ENCODE assay signal across 39 cellular contexts in the genomic region with DNA sequence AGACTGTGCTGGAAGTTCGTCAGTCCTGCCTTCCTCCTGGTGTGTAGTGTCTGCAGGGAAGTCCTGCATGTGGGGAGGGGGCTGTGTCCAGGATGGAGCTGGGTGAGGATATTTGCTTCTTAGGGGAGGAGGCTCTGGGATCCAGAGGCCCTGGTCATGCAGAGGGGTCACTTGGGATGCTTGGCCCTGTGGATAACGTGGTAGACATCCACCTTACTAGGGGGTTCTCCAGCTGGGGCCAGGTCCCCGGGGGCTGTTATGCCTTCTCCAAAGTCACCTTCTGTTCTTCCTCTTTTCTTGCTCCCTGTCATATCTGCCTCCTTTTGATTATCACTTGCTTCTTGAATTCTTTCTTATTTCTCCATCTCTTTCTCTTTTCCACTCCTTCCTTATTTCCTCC. TPM values are rescaled to one million over a fixed set of nuclear protein-coding genes. Genes with fewer than 3 reads are reported as not detected.
"Had no signal": no experiment of that assay in that cellular context is flagged by ENCODE, and none has a peak within 500 bp of the region (broad histone marks: within the 10 kb centered on the region; RNA-seq: fewer than 3 reads in every experiment).

No MANE protein-coding gene starts in this region.

- H3K27ac ChIP-seq: adrenal gland, ascending aorta, body of pancreas, brain microvascular endothelial cell, breast epithelium, cardiac muscle cell had no signal

- H3K36me3 Mint-ChIP-seq: activated naive CD4-positive, alpha-beta T cell treated with anti-CD3 and anti-CD28 coated beads, Interleukin-2, amount 10 ng/mL, durations not matched to agents 7 days and 5 days; activated naive CD4-positive, alpha-beta T cell treated with anti-CD3 and anti-CD28 coated beads, Interleukin-2, amount 50 U/mL, for 24 hours; activated naive CD8-positive, alpha-beta T cell; activated naive CD8-positive, alpha-beta T cell treated with anti-CD3 and anti-CD28 coated beads for 36 hours; activated naive CD8-positive, alpha-beta T cell treated with anti-CD3 and anti-CD28 coated beads, Interleukin-2, amount 10 ng/mL, durations not matched to agents 7 days and 5 days; brain had no signal

- H3K9me3 ChIP-seq: adrenal gland, ascending aorta, body of pancreas, breast epithelium had no signal

- H3K9me3 Mint-ChIP-seq: activated naive CD4-positive, alpha-beta T cell treated with anti-CD3 and anti-CD28 coated beads for 36 hours; activated naive CD4-positive, alpha-beta T cell treated with anti-CD3 and anti-CD28 coated beads, Interleukin-2, amount 10 ng/mL, durations not matched to agents 7 days and 5 days; activated naive CD4-positive, alpha-beta T cell treated with anti-CD3 and anti-CD28 coated beads, Interleukin-2, amount 50 U/mL, for 24 hours; activated naive CD8-positive, alpha-beta T cell treated with anti-CD3 and anti-CD28 coated beads for 36 hours; activated naive CD8-positive, alpha-beta T cell treated with anti-CD3 and anti-CD28 coated beads, Interleukin-2, amount 10 ng/mL, durations not matched to agents 7 days and 5 days; activated naive CD8-positive, alpha-beta T cell treated with anti-CD3 and anti-CD28 coated beads, Interleukin-2, amount 50 U/mL, for 24 hours; activated T-cell treated with anti-CD3 and anti-CD28 coated beads, Interleukin-2, amount 50 U/mL, for 24 hours; activated T-cell treated with anti-CD3 and anti-CD28 coated beads, Interleukin-2, amount 50 U/mL, for 4 hours; activated T-cell treated with anti-CD3 and anti-CD28 coated beads, Interleukin-2, amount 50 U/mL, for 72 hours; activated T-helper 1 cell treated with anti-CD3 and anti-CD28 coated beads, Interleukin-12 subunit alpha, Interleukin-12 subunit beta, Interleukin-2, Interleukin-4 antibody, amounts not matched to agents 30 ng/mL and 10 ng/mL and 1 ng/mL, durations not matched to agents 14 hours and 24 hours and 36 hours; activated T-helper 17 cell treated with anti-CD3 and anti-CD28 coated beads, Interleukin-2, amount 50 U/mL, for 72 hours; activated T-helper 2 cell treated with anti-CD3 and anti-CD28 coated beads, Interferon-gamma antibody, Interleukin-2, Interleukin-4, amounts not matched to agents 10 μg/mL and 5 μg/mL and 100 μg/mL, durations not matched to agents 14 hours and 24 hours and 36 hours; brain; central memory CD8-positive, alpha-beta T cell had no signal

- H3K27ac Mint-ChIP-seq: activated naive CD4-positive, alpha-beta T cell treated with anti-CD3 and anti-CD28 coated beads for 36 hours; activated naive CD4-positive, alpha-beta T cell treated with anti-CD3 and anti-CD28 coated beads, Interleukin-2, amount 10 ng/mL, durations not matched to agents 7 days and 5 days; activated naive CD4-positive, alpha-beta T cell treated with anti-CD3 and anti-CD28 coated beads, Interleukin-2, amount 50 U/mL, for 24 hours; activated naive CD8-positive, alpha-beta T cell; activated naive CD8-positive, alpha-beta T cell treated with anti-CD3 and anti-CD28 coated beads for 36 hours; activated naive CD8-positive, alpha-beta T cell treated with anti-CD3 and anti-CD28 coated beads, Interleukin-2, amount 10 ng/mL, durations not matched to agents 7 days and 5 days; activated naive CD8-positive, alpha-beta T cell treated with anti-CD3 and anti-CD28 coated beads, Interleukin-2, amount 50 U/mL, for 24 hours; activated T-cell treated with anti-CD3 and anti-CD28 coated beads, Interleukin-2, amount 50 U/mL, for 24 hours; activated T-cell treated with anti-CD3 and anti-CD28 coated beads, Interleukin-2, amount 50 U/mL, for 72 hours; activated T-helper 1 cell treated with anti-CD3 and anti-CD28 coated beads, Interleukin-12 subunit alpha, Interleukin-12 subunit beta, Interleukin-2, Interleukin-4 antibody, amounts not matched to agents 30 ng/mL and 10 ng/mL and 1 ng/mL, durations not matched to agents 14 hours and 24 hours and 36 hours; activated T-helper 17 cell treated with anti-CD3 and anti-CD28 coated beads, Interleukin-2, amount 50 U/mL, for 72 hours; activated T-helper 2 cell treated with anti-CD3 and anti-CD28 coated beads, Interferon-gamma antibody, Interleukin-2, Interleukin-4, amounts not matched to agents 10 μg/mL and 5 μg/mL and 100 μg/mL, durations not matched to agents 14 hours and 24 hours and 36 hours; brain had no signal

- H3K4me1 ChIP-seq: adrenal gland, ascending aorta, body of pancreas, breast epithelium had no signal

- H3K4me1 Mint-ChIP-seq: activated naive CD4-positive, alpha-beta T cell treated with anti-CD3 and anti-CD28 coated beads, Interleukin-2, amount 50 U/mL, for 24 hours; activated naive CD8-positive, alpha-beta T cell treated with anti-CD3 and anti-CD28 coated beads for 36 hours; activated naive CD8-positive, alpha-beta T cell treated with anti-CD3 and anti-CD28 coated beads, Interleukin-2, amount 50 U/mL, for 24 hours; brain; central memory CD8-positive, alpha-beta T cell had no signal

- H3K27me3 Mint-ChIP-seq: activated naive CD8-positive, alpha-beta T cell treated with anti-CD3 and anti-CD28 coated beads, Interleukin-2, amount 10 ng/mL, durations not matched to agents 7 days and 5 days had no signal

- ATAC-seq: activated naive CD8-positive, alpha-beta T cell treated with anti-CD3 and anti-CD28 coated beads, Interleukin-2, amount 50 U/mL, for 24 hours; activated T-cell treated with anti-CD3 and anti-CD28 coated beads, Interleukin-2, amount 50 U/mL, for 4 hours; activated T-cell treated with anti-CD3 and anti-CD28 coated beads, Interleukin-2, amount 50 U/mL, for 72 hours; activated T-helper 17 cell treated with anti-CD3 and anti-CD28 coated beads, Interleukin-2, amount 50 U/mL, for 72 hours; body of pancreas had no signal

- H3K27me3 ChIP-seq: adrenal gland, ascending aorta, body of pancreas, brain microvascular endothelial cell, breast epithelium had no signal

- H3K4me3 ChIP-seq: adrenal gland, ascending aorta, body of pancreas, breast epithelium, cardiac muscle cell had no signal

- DNase-seq: activated effector memory CD4-positive, alpha-beta T cell treated with anti-CD3 and anti-CD28 coated beads, Interleukin-2, amount 50 U/mL, for 16 hours; activated effector memory CD4-positive, alpha-beta T cell treated with Interleukin-2 at 50 U/mL for 16 hours; activated gamma-delta T cell; activated gamma-delta T cell treated with Interleukin-2 at 50 U/mL for 16 hours; activated naive CD4-positive, alpha-beta T cell; activated naive CD4-positive, alpha-beta T cell treated with anti-CD3 and anti-CD28 coated beads for 36 hours; activated naive CD4-positive, alpha-beta T cell treated with anti-CD3 and anti-CD28 coated beads, Interleukin-2, amount 10 ng/mL, durations not matched to agents 7 days and 5 days; activated naive CD4-positive, alpha-beta T cell treated with anti-CD3 and anti-CD28 coated beads, Interleukin-2, amount 50 U/mL, for 16 hours; activated naive CD4-positive, alpha-beta T cell treated with Interleukin-2 at 50 U/mL for 16 hours; activated naive CD8-positive, alpha-beta T cell treated with anti-CD3 and anti-CD28 coated beads for 36 hours; activated naive CD8-positive, alpha-beta T cell treated with anti-CD3 and anti-CD28 coated beads, Interleukin-2, amount 10 ng/mL, durations not matched to agents 7 days and 5 days; activated naive CD8-positive, alpha-beta T cell treated with anti-CD3 and anti-CD28 coated beads, Interleukin-2, amount 50 U/mL, for 24 hours; activated T-cell treated with anti-CD3 and anti-CD28 coated beads, Interleukin-2, amount 50 U/mL, for 1 hour; activated T-cell treated with anti-CD3 and anti-CD28 coated beads, Interleukin-2, amount 50 U/mL, for 24 hours; activated T-cell treated with anti-CD3 and anti-CD28 coated beads, Interleukin-2, amount 50 U/mL, for 4 hours; activated T-cell treated with anti-CD3 and anti-CD28 coated beads, Interleukin-2, amount 50 U/mL, for 48 hours; activated T-cell treated with anti-CD3 and anti-CD28 coated beads, Interleukin-2, amount 50 U/mL, for 72 hours; amniotic stem cell; amygdala; anterior cingulate cortex; aorta; body of pancreas; brain microvascular endothelial cell; central memory CD4-positive, alpha-beta T cell; cerebellar nuclear complex had no signal

- H3K4me3 Mint-ChIP-seq: activated naive CD4-positive, alpha-beta T cell treated with anti-CD3 and anti-CD28 coated beads for 36 hours; activated naive CD4-positive, alpha-beta T cell treated with anti-CD3 and anti-CD28 coated beads, Interleukin-2, amount 10 ng/mL, durations not matched to agents 7 days and 5 days; activated naive CD4-positive, alpha-beta T cell treated with anti-CD3 and anti-CD28 coated beads, Interleukin-2, amount 50 U/mL, for 24 hours; activated naive CD8-positive, alpha-beta T cell; activated naive CD8-positive, alpha-beta T cell treated with anti-CD3 and anti-CD28 coated beads for 36 hours; activated naive CD8-positive, alpha-beta T cell treated with anti-CD3 and anti-CD28 coated beads, Interleukin-2, amount 10 ng/mL, durations not matched to agents 7 days and 5 days; activated naive CD8-positive, alpha-beta T cell treated with anti-CD3 and anti-CD28 coated beads, Interleukin-2, amount 50 U/mL, for 24 hours; activated T-cell treated with anti-CD3 and anti-CD28 coated beads, Interleukin-2, amount 50 U/mL, for 24 hours; activated T-cell treated with anti-CD3 and anti-CD28 coated beads, Interleukin-2, amount 50 U/mL, for 4 hours; activated T-cell treated with anti-CD3 and anti-CD28 coated beads, Interleukin-2, amount 50 U/mL, for 72 hours; activated T-helper 1 cell treated with anti-CD3 and anti-CD28 coated beads, Interleukin-12 subunit alpha, Interleukin-12 subunit beta, Interleukin-2, Interleukin-4 antibody, amounts not matched to agents 30 ng/mL and 10 ng/mL and 1 ng/mL, durations not matched to agents 14 hours and 24 hours and 36 hours; activated T-helper 17 cell treated with anti-CD3 and anti-CD28 coated beads, Interleukin-2, amount 50 U/mL, for 72 hours; brain; central memory CD8-positive, alpha-beta T cell had no signal

- H3K36me3 ChIP-seq: adrenal gland, ascending aorta, brain microvascular endothelial cell, breast epithelium, cardiac muscle cell had no signal

- FAIRE-seq: astrocyte had no signal

RNA-seq across cellular contexts. Expression of a gene that starts 43.8 kb away (rescaled TPM):
- total RNA-seq: activated naive CD4-positive, alpha-beta T cell treated with anti-CD3 and anti-CD28 coated beads for 36 hours; activated naive CD8-positive, alpha-beta T cell treated with anti-CD3 and anti-CD28 coated beads for 36 hours; activated naive CD8-positive, alpha-beta T cell treated with anti-CD3 and anti-CD28 coated beads, Interleukin-2, amount 10 ng/mL, durations not matched to agents 7 days and 5 days; activated T-cell treated with anti-CD3 and anti-CD28 coated beads, Interleukin-2, amount 50 U/mL, for 4 hours; activated T-cell treated with anti-CD3 and anti-CD28 coated beads, Interleukin-2, amount 50 U/mL, for 72 hours; activated T-helper 1 cell treated with anti-CD3 and anti-CD28 coated beads, Interleukin-12 subunit alpha, Interleukin-12 subunit beta, Interleukin-2, Interleukin-4 antibody, amounts not matched to agents 30 ng/mL and 10 ng/mL and 1 ng/mL, durations not matched to agents 14 hours and 24 hours and 36 hours; activated T-helper 17 cell treated with anti-CD3 and anti-CD28 coated beads, Interleukin-2, amount 50 U/mL, for 72 hours; activated T-helper 2 cell treated with anti-CD3 and anti-CD28 coated beads, Interferon-gamma antibody, Interleukin-2, Interleukin-4, amounts not matched to agents 10 μg/mL and 5 μg/mL and 100 μg/mL, durations not matched to agents 14 hours and 24 hours and 36 hours; ascending aorta; astrocyte; body of pancreas; cardiac septum; chondrocyte had no signal
